28 cellular contexts compared by ENCODE assay signal in the genomic region with DNA sequence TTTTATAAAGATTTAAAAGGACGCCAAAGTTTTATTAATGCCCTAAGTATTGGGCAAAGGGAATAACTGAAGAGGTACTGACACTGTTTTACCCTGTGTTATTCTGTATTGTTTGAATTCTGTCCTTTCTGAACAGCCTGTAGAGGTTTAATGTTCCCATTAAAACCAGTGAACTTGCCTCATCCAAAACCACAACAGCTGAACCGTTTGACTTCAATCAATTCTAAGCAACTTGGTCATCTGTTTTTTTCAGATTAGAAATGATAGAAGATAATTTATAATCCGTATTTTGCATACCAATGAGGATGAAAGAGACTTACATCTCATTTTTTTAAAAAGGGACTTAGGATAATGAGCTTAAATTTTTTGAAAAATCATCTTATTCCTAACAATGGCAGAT.
"Had no signal": no experiment of that assay in that cellular context is flagged by ENCODE, and none has a peak within 500 bp of the region (broad histone marks: within the 10 kb centered on the region; RNA-seq: fewer than 3 reads in every experiment).

No MANE protein-coding gene starts in this region.

- H3K27ac ChIP-seq: colonic mucosa, esophagus muscularis mucosa, foreskin keratinocyte, heart right ventricle, left lung, prostate gland, right atrium auricular region, stomach, tibial artery had no signal

- H3K27ac Mint-ChIP-seq: dendritic cell treated with granulocyte-macrophage colony-stimulating factor and Interleukin-4, amounts not matched to agents 40 ng/mL and 50 ng/mL, for 4 days; mesothelial cell of epicardium; naive thymus-derived CD4-positive, alpha-beta T cell; nephron progenitor cell; stimulated activated effector memory CD8-positive, alpha-beta T cell treated with anti-CD3 and anti-CD28 coated beads, Interleukin-12 subunit alpha, Interleukin-12 subunit beta, amount 100 ng/mL, for 72 hours; type B pancreatic cell had no signal

- H3K4me1 Mint-ChIP-seq: nephron progenitor cell; stimulated activated effector memory CD8-positive, alpha-beta T cell treated with anti-CD3 and anti-CD28 coated beads, Interleukin-12 subunit alpha, Interleukin-12 subunit beta, amount 100 ng/mL, for 72 hours had no signal

- H3K9me3 Mint-ChIP-seq: nephron progenitor cell; stimulated activated effector memory CD8-positive, alpha-beta T cell treated with anti-CD3 and anti-CD28 coated beads, Interleukin-12 subunit alpha, Interleukin-12 subunit beta, amount 100 ng/mL, for 72 hours had no signal

- DNase-seq: colonic mucosa; effector CD8-positive, alpha-beta T cell; foreskin keratinocyte; glutamatergic neuron; heart right ventricle; hippocampal formation; left cardiac atrium; left lung; mesenchymal stem cell; mucosa of descending colon; naive thymus-derived CD4-positive, alpha-beta T cell; nephron progenitor cell; nucleus accumbens; stimulated activated CD4-positive, alpha-beta T cell treated with anti-CD3 and anti-CD28 coated beads, Interleukin-2, amount 100 ng/mL, for 24 hours; stimulated activated CD4-positive, alpha-beta T cell treated with anti-CD3 and anti-CD28 coated beads, Interleukin-4, amount 100 ng/mL, for 24 hours; stimulated activated naive CD4-positive, alpha-beta T cell treated with Interleukin-2 at 50 U/mL for 16 hours; stomach; tibial artery had no signal

- ATAC-seq: foreskin keratinocyte; heart right ventricle; left cardiac atrium; left lung; mucosa of descending colon; naive thymus-derived CD4-positive, alpha-beta T cell; sciatic nerve; stimulated activated effector memory CD8-positive, alpha-beta T cell treated with anti-CD3 and anti-CD28 coated beads, Interleukin-12 subunit alpha, Interleukin-12 subunit beta, amount 100 ng/mL, for 72 hours had no signal

- H3K9me3 ChIP-seq: colonic mucosa, esophagus muscularis mucosa, left lung, mucosa of descending colon, prostate gland, right atrium auricular region, stomach, tibial artery had no signal

- FAIRE-seq: endothelial cell of umbilical vein, islet of Langerhans had no signal

- H3K27me3 Mint-ChIP-seq: dendritic cell treated with granulocyte-macrophage colony-stimulating factor and Interleukin-4, amounts not matched to agents 40 ng/mL and 50 ng/mL, for 4 days had no signal

- H3K4me1 ChIP-seq: colonic mucosa, esophagus muscularis mucosa, foreskin keratinocyte, heart right ventricle, left lung, prostate gland, right atrium auricular region, stomach, tibial artery had no signal

- H3K4me3 Mint-ChIP-seq: dendritic cell treated with granulocyte-macrophage colony-stimulating factor and Interleukin-4, amounts not matched to agents 40 ng/mL and 50 ng/mL, for 4 days; mesothelial cell of epicardium; naive thymus-derived CD4-positive, alpha-beta T cell; nephron progenitor cell; stimulated activated effector memory CD8-positive, alpha-beta T cell treated with anti-CD3 and anti-CD28 coated beads, Interleukin-12 subunit alpha, Interleukin-12 subunit beta, amount 100 ng/mL, for 72 hours; type B pancreatic cell had no signal

- H3K36me3 Mint-ChIP-seq: mesothelial cell of epicardium; naive thymus-derived CD4-positive, alpha-beta T cell; stimulated activated effector memory CD8-positive, alpha-beta T cell treated with anti-CD3 and anti-CD28 coated beads, Interleukin-12 subunit alpha, Interleukin-12 subunit beta, amount 100 ng/mL, for 72 hours had no signal

- H3K27me3 ChIP-seq: colonic mucosa, esophagus muscularis mucosa, foreskin keratinocyte, heart right ventricle, left lung, right atrium auricular region, stomach, tibial artery had no signal

- H3K36me3 ChIP-seq: colonic mucosa, esophagus muscularis mucosa, heart right ventricle, left lung, prostate gland, right atrium auricular region, stomach, tibial artery had no signal

- H3K4me3 ChIP-seq: colonic mucosa, esophagus muscularis mucosa, heart right ventricle, left lung, mucosa of descending colon, prostate gland, right atrium auricular region, stomach, tibial artery had no signal
